In genomic region chr20:47273591-47274235, GRCh38 we compare ENCODE assay signal across 8 cellular contexts.
DNase-seq lines count a peak whose midpoint lies in the region; ATAC-seq and TF ChIP-seq lines count a peak whose summit lies in the region.

No MANE protein-coding gene starts in this region.

- no peak for TF ChIP-seq POLR2A in HCT116 (IDR thresholded peaks at IDR 0.05; ENCODE audit: borderline replicate concordance, extremely low read depth, insufficient read depth, insufficient read length)
- no peak for TF ChIP-seq POLR2A in gastroesophageal sphincter (IDR thresholded peaks at IDR 0.05)

- peaks cover 39% of the 10 kb centered on the region for H3K4me1 Mint-ChIP-seq in activated CD4-positive, alpha-beta memory T cell treated with anti-CD3 and anti-CD28 coated beads for 36 hours (ENCODE audit: low read depth)

- peaks cover 40% of the 10 kb centered on the region for H3K79me2 ChIP-seq in HCT116 (ENCODE audit: insufficient read depth, low read length)

- H3K36me3 Mint-ChIP-seq in activated CD4-positive, alpha-beta memory T cell treated with anti-CD3 and anti-CD28 coated beads for 36 hours, result peaks cover 30% of the 10 kb centered on the region

- TF ChIP-seq CTCF in HCT116 (IDR thresholded peaks at IDR 0.05 in 2 of 3, conservative IDR thresholded peaks at IDR 0.05 in 1 of 3; ENCODE audit: borderline replicate concordance in 1 of 3, insufficient read depth in 1 of 3, low read depth in 2 of 3, low read length in 2 of 3) (no peak), gastroesophageal sphincter (IDR thresholded peaks at IDR 0.05) (no peak)

- peaks cover 13 to 14% of the 10 kb centered on the region in 2 experiments; a peak in 3 of 4 replicates for H3K36me3 ChIP-seq in HCT116 (ENCODE audit: control insufficient read depth in 1 of 2, insufficient read depth in 2 of 2, low read length in 2 of 2)
- H3K36me3 ChIP-seq in gastroesophageal sphincter, result peaks cover 0 to 59% of the 10 kb centered on the region in 2 donors

- no peaks in the 10 kb centered on the region for H3K27me3 ChIP-seq in HCT116 (ENCODE audit: insufficient read depth, low read length)
- no peaks in the 10 kb centered on the region for H3K27me3 ChIP-seq in gastroesophageal sphincter

- no peak for ATAC-seq in HCT116
- no peak for ATAC-seq in gastroesophageal sphincter
- no peak for ATAC-seq in HG03432 (IDR thresholded peaks at IDR 0.05; ENCODE audit: unreplicated experiment)
- no peak for ATAC-seq in HG02798 (IDR thresholded peaks at IDR 0.05; ENCODE audit: poor library complexity, unreplicated experiment)
- no peak for ATAC-seq in HG03342 (IDR thresholded peaks at IDR 0.05; ENCODE audit: unreplicated experiment)

- DNase-seq in HCT116 (ENCODE audit: low read depth, low spot score) (no peak), DMS153 treated with DMSO at 0.1 percent for 48 hours (lab: John Stamatoyannopoulos, UW; ENCODE audit: unreplicated experiment) (no peak)
- no peak for DNase-seq in activated CD4-positive, alpha-beta memory T cell treated with anti-CD3 and anti-CD28 coated beads for 36 hours

- H3K4me1 ChIP-seq in HCT116 (ENCODE audit: control insufficient read depth in 1 of 2, insufficient read depth in 2 of 2, low read length in 2 of 2) (peaks cover 43 to 50% of the 10 kb centered on the region in 2 experiments), gastroesophageal sphincter (peaks cover 19 to 67% (median 21%) of the 10 kb centered on the region in 3 donors)

- POLR2A ChIA-PET in HCT116 (lab: Charles Lee), result interaction anchor here (0.7 to 5.2 kb wide), 7 partner anchors 11 to 220 kb away, joined by 3 to 35 read pairs (median 3); no protein-coding TSS in a partner anchor
- POLR2A ChIA-PET in activated CD4-positive, alpha-beta memory T cell treated with anti-CD3 and anti-CD28 coated beads for 36 hours (lab: Charles Lee), result interaction anchor here (0.9 to 4.0 kb wide), 8 partner anchors 10 to 348 kb away, joined by 3 to 28 read pairs (median 4); partner anchors contain the start of gene ZMYND8

- BruUV-seq in HCT116 (replicated peaks; lab: Mats Ljungman, UMichigan), result no TSS peak

- TF ChIP-seq EP300 in gastroesophageal sphincter (IDR thresholded peaks at IDR 0.05), result no peak

- H3K4me3 ChIP-seq in HCT116 (replicated peaks in 1 of 2; ENCODE audit: low read depth in 1 of 2, low read length in 2 of 2) (peak overlapping the region in 1 of 2 experiments; percentile 3; a peak in 1 of 4 replicates), gastroesophageal sphincter (no peak overlapping the region), skin epidermis (no peak overlapping the region)

- H2AFZ ChIP-seq in HCT116 (ENCODE audit: low read depth, low read length, poor library complexity, severe bottlenecking), result no peak overlapping the region

- RAD21 ChIA-PET in HCT116 (lab: Charles Lee; ENCODE audit: low non-redundant PET in 1 of 2, low total read pairs in 2 of 2, uncharacterized antibody in 2 of 2, unreplicated experiment in 2 of 2), result interaction anchor here (0.6 to 5.0 kb wide), 11 partner anchors 58 to 347 kb away, joined by 3 to 55 read pairs (median 3); no protein-coding TSS in a partner anchor

- no peaks in the 10 kb centered on the region for H3K9me3 Mint-ChIP-seq in activated CD4-positive, alpha-beta memory T cell treated with anti-CD3 and anti-CD28 coated beads for 36 hours

- H4K20me1 ChIP-seq in HCT116 (ENCODE audit: insufficient read depth), result no peaks in the 10 kb centered on the region

- CTCF ChIA-PET in HCT116 (lab: Charles Lee), result interaction anchor here (0.6 to 7.2 kb wide), 16 partner anchors 10 to 521 kb away, joined by 3 to 225 read pairs (median 4); no protein-coding TSS in a partner anchor
- CTCF ChIA-PET in activated CD4-positive, alpha-beta memory T cell treated with anti-CD3 and anti-CD28 coated beads for 36 hours (lab: Charles Lee), result interaction anchor here (0.6 to 10.1 kb wide), 62 partner anchors 8 to 390 kb away, joined by 3 to 663 read pairs (median 5); partner anchors contain the start of gene ZMYND8

- no peak for TF ChIP-seq RAD21 in HCT116 (IDR thresholded peaks at IDR 0.05; ENCODE audit: low read depth)

- WGBS in gastroesophageal sphincter (ENCODE audit: low coverage in 1 of 2), 2 donors, result 82 to 85% methylated on average over 1 to 2 of the region's 2 CpGs

- H3K4me2 ChIP-seq in HCT116 (ENCODE audit: low read length), result peak overlapping the region; percentile 64

- H3K9ac ChIP-seq in HCT116 (ENCODE audit: low read length), result peak overlapping the region; percentile 30

- H3K27me3 Mint-ChIP-seq in activated CD4-positive, alpha-beta memory T cell treated with anti-CD3 and anti-CD28 coated beads for 36 hours, result no peaks in the 10 kb centered on the region

- H3K27ac ChIP-seq in HCT116 (ENCODE audit: low read depth, low read length), result peak overlapping the region; percentile 74; the same call in 1 of the 2 replicates
- H3K27ac ChIP-seq in gastroesophageal sphincter, result peak overlapping the region; percentile 76 to 84 (median 78)
- peak overlapping the region in 20 of 21 experiments; percentile 30 to 90 (median 74) for H3K27ac ChIP-seq in skin epidermis

- H3K9me3 ChIP-seq in HCT116 (ENCODE audit: control insufficient read depth in 1 of 2, insufficient read depth in 1 of 2, low read depth in 1 of 2, low read length in 2 of 2) (no peaks in the 10 kb centered on the region), gastroesophageal sphincter (no peaks in the 10 kb centered on the region)

- H3K27ac Mint-ChIP-seq in activated CD4-positive, alpha-beta memory T cell treated with anti-CD3 and anti-CD28 coated beads for 36 hours, result peak overlapping the region; percentile 57

- no peaks in the 10 kb centered on the region for H3K9me2 ChIP-seq in HCT116 (ENCODE audit: insufficient read depth)

- no peak overlapping the region for H3K4me3 Mint-ChIP-seq in activated CD4-positive, alpha-beta memory T cell treated with anti-CD3 and anti-CD28 coated beads for 36 hours

- intact Hi-C loops in HCT116 (cut with micrococcal nuclease), result loop anchor here (1.0 to 5.0 kb wide), 5 partner anchors 44 to 348 kb away; partner anchors contain the start of gene NCOA3
- intact Hi-C loops in activated CD4-positive, alpha-beta memory T cell treated with anti-CD3 and anti-CD28 coated beads for 36 hours (cut with micrococcal nuclease), result loop anchor here (1.0 to 5.0 kb wide), 9 partner anchors 43 to 348 kb away; partner anchors contain the start of genes NCOA3 and ZMYND8

TF ChIP-seq in HCT116, 20 proteins besides CTCF, POLR2A, EP300 and RAD21 (continues in another document):
- no peak for TF ChIP-seq EZH2 (IDR thresholded peaks at IDR 0.05)
- no peak for TF ChIP-seq SIN3A (IDR thresholded peaks at IDR 0.05; ENCODE audit: low read depth)
- no peak for TF ChIP-seq ZBTB33 (IDR thresholded peaks at IDR 0.05; ENCODE audit: extremely low read depth, insufficient replicate concordance, low read length)
- no peak for TF ChIP-seq POLR2AphosphoS5 (IDR thresholded peaks at IDR 0.05; ENCODE audit: low read depth, low read length)
- no peak for TF ChIP-seq JUND (IDR thresholded peaks at IDR 0.05)
- no peak for TF ChIP-seq ELF1 (IDR thresholded peaks at IDR 0.05; ENCODE audit: borderline replicate concordance, low read depth)
- TF ChIP-seq YY1 (IDR thresholded peaks at IDR 0.05; ENCODE audit: extremely low read depth, insufficient replicate concordance, low read depth, low read length), result no peak
- no peak for TF ChIP-seq ZFX (IDR thresholded peaks at IDR 0.05)
- no peak for TF ChIP-seq CEBPB (IDR thresholded peaks at IDR 0.05; ENCODE audit: low read depth)
- TF ChIP-seq ATF3 (IDR thresholded peaks at IDR 0.05), result no peak
- TF ChIP-seq SP1 (IDR thresholded peaks at IDR 0.05; ENCODE audit: low read depth), result no peak
- no peak for TF ChIP-seq EZH2phosphoT487 (IDR thresholded peaks at IDR 0.05; ENCODE audit: borderline replicate concordance)
- TF ChIP-seq SRF (IDR thresholded peaks at IDR 0.05; ENCODE audit: low read depth), result no peak
